23 cellular contexts compared by ENCODE assay signal in the genomic region with DNA sequence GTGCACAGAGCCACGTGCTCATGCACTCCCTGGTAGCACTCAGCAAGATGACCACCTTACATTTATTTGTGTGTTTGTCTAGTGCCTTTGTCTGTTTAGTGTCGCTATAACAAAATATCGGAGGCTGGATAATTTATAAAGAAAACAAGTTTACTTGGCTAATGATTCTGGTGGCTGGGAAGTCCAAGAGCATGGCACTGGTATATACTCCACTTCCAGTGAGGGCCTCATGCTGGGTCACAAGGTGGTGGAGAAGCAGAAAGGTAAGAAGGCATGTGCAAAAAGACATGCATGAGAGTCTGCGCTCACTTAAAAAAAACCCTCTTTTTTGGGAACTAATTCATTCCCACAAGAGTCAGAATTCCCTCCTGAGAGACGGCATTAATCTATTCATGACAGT. TPM values are rescaled to one million over a fixed set of nuclear protein-coding genes. Genes with fewer than 3 reads are reported as not detected.
DNase-seq lines count a peak whose midpoint lies in the region; ATAC-seq and TF ChIP-seq lines count a peak whose summit lies in the region.
"Had no signal": no experiment of that assay in that cellular context is flagged by ENCODE, and none has a peak within 500 bp of the region (broad histone marks: within the 10 kb centered on the region; RNA-seq: fewer than 3 reads in every experiment).

No MANE protein-coding gene starts in this region.

- no peak overlapping the region for H2BK20ac ChIP-seq in H9 (ENCODE audit: low read depth, low read length, poor library complexity, severe bottlenecking)

- peak overlapping the region; percentile 90 for H3K27ac ChIP-seq in H9 (ENCODE audit: insufficient read length, low read depth, low read length)
- H3K27ac ChIP-seq in VCaP, result peak overlapping the region; percentile 52; the same call in 1 of the 2 replicates
- peak overlapping the region; percentile 57 for H3K27ac ChIP-seq in iPS DF 6.9 (ENCODE audit: low read length)
- peak overlapping the region; percentile 84 to 94 (median 84) for H3K27ac ChIP-seq in thyroid gland
- H3K27ac ChIP-seq: A549, Peyer's patch had no signal

- H3K4me3 Mint-ChIP-seq in H9, result no peak overlapping the region
- H3K4me3 Mint-ChIP-seq in activated CD8-positive, alpha-beta T cell treated with anti-CD3 and anti-CD28 coated beads, Interleukin-2, amount 10 ng/mL, durations not matched to agents 7 days and 5 days, result no peak overlapping the region
- H3K4me3 Mint-ChIP-seq: CD8-positive, alpha-beta T cell had no signal

- CTCF ChIA-PET in activated CD8-positive, alpha-beta T cell treated with anti-CD3 and anti-CD28 coated beads, Interleukin-2, amount 10 ng/mL, durations not matched to agents 7 days and 5 days (lab: Charles Lee), result no interaction called here
- CTCF ChIA-PET in GM10248 (lab: Yijun Ruan, JAX), result interaction anchor here (1.0 to 1.7 kb wide), 2 partner anchors 102 to 256 kb away, joined by 3 to 4 read pairs; no protein-coding TSS in a partner anchor

- POLR2A ChIA-PET in activated CD8-positive, alpha-beta T cell treated with anti-CD3 and anti-CD28 coated beads, Interleukin-2, amount 10 ng/mL, durations not matched to agents 7 days and 5 days (lab: Charles Lee), result no interaction called here
- POLR2A ChIA-PET in GM10248 (lab: Yijun Ruan, JAX), result no interaction called here

- H3K4me2 ChIP-seq in H9 (ENCODE audit: insufficient read depth, insufficient read length, low read length), result no peak overlapping the region
- H3K4me2 ChIP-seq: A549, SK-N-SH had no signal

- no peak overlapping the region for H3K56ac ChIP-seq in H9 (ENCODE audit: insufficient read length, low read depth, low read length)

- H3K4me1 Mint-ChIP-seq in H9, result peaks cover 54 to 56% of the 10 kb centered on the region in 2 experiments
- H3K4me1 Mint-ChIP-seq in activated CD8-positive, alpha-beta T cell treated with anti-CD3 and anti-CD28 coated beads, Interleukin-2, amount 10 ng/mL, durations not matched to agents 7 days and 5 days (ENCODE audit: low read depth), result peaks cover 4% of the 10 kb centered on the region

- H3T11ph ChIP-seq in H9 (ENCODE audit: low read length), result no peak overlapping the region

- DNase-seq in H9, result no peak
- DNase-seq in iPS DF 6.9 (ENCODE audit: low read depth, low spot score), result no peak
- DNase-seq in thyroid gland, result no peak
- no peak for DNase-seq in activated CD8-positive, alpha-beta T cell treated with anti-CD3 and anti-CD28 coated beads, Interleukin-2, amount 10 ng/mL, durations not matched to agents 7 days and 5 days
- DNase-seq in SKM-1 treated with dmso at 0.1 percent for 144 hours (lab: John Stamatoyannopoulos, UW; ENCODE audit: unreplicated experiment), result no peak
- DNase-seq in GM10248 (ENCODE audit: extremely low spot score), result no peak
- DNase-seq: AML-193; C1 segment of cervical spinal cord; Caco-2; CD8-positive, alpha-beta T cell; KG1; MG63; NCI-H1694; NCI-H2029 treated with DMSO at 0.1 percent for 48 hours; NCI-H2227 treated with DMSO at 0.1 percent for 48 hours; NCI-H510A; NCI-H69; Peyer's patch; SHP77 treated with DMSO at 0.1 percent for 48 hours; SK-N-SH had no signal

- H3K23me2 ChIP-seq in H9 (ENCODE audit: insufficient read length, low read depth, low read length, poor library complexity, severe bottlenecking), result no peaks in the 10 kb centered on the region

- H4K91ac ChIP-seq in H9 (ENCODE audit: insufficient read length, low read depth, low read length), result no peak overlapping the region

- H3K4me3 ChIP-seq in iPS DF 6.9 (ENCODE audit: low read length), result no peak overlapping the region
- H3K4me3 ChIP-seq in thyroid gland (replicated peaks in 1 of 3), result no peak overlapping the region
- H3K4me3 ChIP-seq: A549, GM12878, MG63, Peyer's patch had no signal

- WGBS in H9 (ENCODE audit: extremely low coverage, insufficient read length, low lambda C conversion rate), result no CpG with 5 or more reads among the region's 5 CpGs
- WGBS in iPS DF 6.9 (ENCODE audit: insufficient coverage, insufficient read length), result no CpG with 5 or more reads among the region's 5 CpGs
- WGBS in thyroid gland, 2 donors, result 90 to 94% methylated on average over 5 of the region's 5 CpGs

- no peak overlapping the region for H2BK5ac ChIP-seq in H9 (ENCODE audit: insufficient read length, low read length)

- TF ChIP-seq POLR2A in thyroid gland (IDR thresholded peaks at IDR 0.05), result no peak

- intact Hi-C loops in thyroid gland (cut with DNase I), result no loop called here

- H4K5ac ChIP-seq in H9 (ENCODE audit: insufficient read length, low read depth, low read length), result no peak overlapping the region

- H2BK15ac ChIP-seq in H9 (ENCODE audit: low read depth, low read length), result no peak overlapping the region

- H3K27ac Mint-ChIP-seq in H9, result peak overlapping the region; percentile 78 to 98 (median 80)
- H3K27ac Mint-ChIP-seq in activated CD8-positive, alpha-beta T cell treated with anti-CD3 and anti-CD28 coated beads, Interleukin-2, amount 10 ng/mL, durations not matched to agents 7 days and 5 days, result no peak overlapping the region
- H3K27ac Mint-ChIP-seq: CD8-positive, alpha-beta T cell had no signal

- peaks cover 8% of the 10 kb centered on the region; the same call in 1 of the 2 replicates for H3K4me1 ChIP-seq in H9 (ENCODE audit: insufficient read depth, low read length)
- H3K4me1 ChIP-seq in iPS DF 6.9 (ENCODE audit: control insufficient read depth, insufficient read depth, low read length), result peaks cover 5% of the 10 kb centered on the region; the same call in 1 of the 2 replicates
- H3K4me1 ChIP-seq in thyroid gland, result peaks cover 33 to 45% of the 10 kb centered on the region in 2 donors
- H3K4me1 ChIP-seq: Peyer's patch had no signal

- TF ChIP-seq CTCF in H9 (conservative IDR thresholded peaks at IDR 0.05), result no peak
- TF ChIP-seq CTCF in VCaP (conservative IDR thresholded peaks at IDR 0.05), result no peak
- TF ChIP-seq CTCF in thyroid gland (IDR thresholded peaks at IDR 0.05), result no peak
- TF ChIP-seq CTCF in GM10248 (IDR thresholded peaks at IDR 0.05; ENCODE audit: control extremely low read depth, extremely low read depth, low read depth, missing control alignments), result no peak

- H2AFZ ChIP-seq in H9 (ENCODE audit: low read length), result no peak overlapping the region

- H4K8ac ChIP-seq in H9 (replicated peaks; ENCODE audit: insufficient read length, low read depth, low read length), result no peak overlapping the region

- no peak for ATAC-seq in activated CD8-positive, alpha-beta T cell treated with anti-CD3 and anti-CD28 coated beads, Interleukin-2, amount 10 ng/mL, durations not matched to agents 7 days and 5 days
- ATAC-seq: A549; CD8-positive, alpha-beta T cell; GM12878 had no signal

- H2BK120ac ChIP-seq in H9 (ENCODE audit: low read depth, low read length, poor library complexity, severe bottlenecking), result no peak overlapping the region

- no peaks in the 10 kb centered on the region for H4K20me1 ChIP-seq in H9 (ENCODE audit: control insufficient read depth, insufficient read depth, insufficient read length)

- no peak overlapping the region for H3K14ac ChIP-seq in H9 (ENCODE audit: insufficient read depth, low read length)

- H3K79me2 ChIP-seq in H9 (ENCODE audit: insufficient read depth, low read length), result no peaks in the 10 kb centered on the region

- peaks cover 39 to 44% of the 10 kb centered on the region in 2 experiments for H3K9me3 Mint-ChIP-seq in H9
- no peaks in the 10 kb centered on the region for H3K9me3 Mint-ChIP-seq in activated CD8-positive, alpha-beta T cell treated with anti-CD3 and anti-CD28 coated beads, Interleukin-2, amount 10 ng/mL, durations not matched to agents 7 days and 5 days (ENCODE audit: insufficient read depth)
- H3K9me3 Mint-ChIP-seq: CD8-positive, alpha-beta T cell had no signal

- no peak overlapping the region for H3K4ac ChIP-seq in H9 (ENCODE audit: low read depth, low read length)

- no peaks in the 10 kb centered on the region for H3K79me1 ChIP-seq in H9 (ENCODE audit: insufficient read depth, low read depth, low read length, poor library complexity, severe bottlenecking)

- no peaks in the 10 kb centered on the region for H3K9me3 ChIP-seq in H9 (ENCODE audit: control insufficient read depth, low read depth, low read length)
- H3K9me3 ChIP-seq in iPS DF 6.9 (ENCODE audit: control insufficient read depth, insufficient read depth, low read length), result no peaks in the 10 kb centered on the region
- H3K9me3 ChIP-seq in thyroid gland, result no peaks in the 10 kb centered on the region
- H3K9me3 ChIP-seq: Peyer's patch, SK-N-SH had no signal

- no peak overlapping the region for H2BK12ac ChIP-seq in H9 (ENCODE audit: insufficient read length, low read depth, low read length)

- H3K18ac ChIP-seq in H9 (ENCODE audit: insufficient read length, low read depth, low read length), result no peak overlapping the region

- no peak overlapping the region for H2AK5ac ChIP-seq in H9 (ENCODE audit: insufficient read length, low read length)

- peaks cover 8% of the 10 kb centered on the region for H3K27me3 Mint-ChIP-seq in H9 (ENCODE audit: low read depth)
- peaks cover 2% of the 10 kb centered on the region for H3K27me3 Mint-ChIP-seq in activated CD8-positive, alpha-beta T cell treated with anti-CD3 and anti-CD28 coated beads, Interleukin-2, amount 10 ng/mL, durations not matched to agents 7 days and 5 days (ENCODE audit: low read depth)

- peaks cover 30 to 41% (median 37%) of the 10 kb centered on the region in 3 experiments for H3K36me3 Mint-ChIP-seq in H9 (ENCODE audit: insufficient read depth in 1 of 3, low read depth in 3 of 3)
- no peaks in the 10 kb centered on the region for H3K36me3 Mint-ChIP-seq in activated CD8-positive, alpha-beta T cell treated with anti-CD3 and anti-CD28 coated beads, Interleukin-2, amount 10 ng/mL, durations not matched to agents 7 days and 5 days (ENCODE audit: low read depth)
- H3K36me3 Mint-ChIP-seq: CD8-positive, alpha-beta T cell had no signal

- no peak overlapping the region for H3K23ac ChIP-seq in H9 (ENCODE audit: insufficient read length, low read depth, low read length)

- H3K27me3 ChIP-seq in H9 (ENCODE audit: insufficient read depth, low read length) (no peaks in the 10 kb centered on the region), iPS DF 6.9 (ENCODE audit: control insufficient read depth, insufficient read depth, low read length) (no peaks in the 10 kb centered on the region), thyroid gland (no peaks in the 10 kb centered on the region)
- H3K27me3 ChIP-seq: MG63, Peyer's patch had no signal

- no peak overlapping the region for H3K9ac ChIP-seq in H9 (ENCODE audit: extremely low read depth, insufficient read length, low read length)
- H3K9ac ChIP-seq: SK-N-SH had no signal

- H3K36me3 ChIP-seq in iPS DF 6.9 (ENCODE audit: control insufficient read depth, insufficient read depth, low read length) (no peaks in the 10 kb centered on the region), thyroid gland (no peaks in the 10 kb centered on the region)
- H3K36me3 ChIP-seq: MG63, Peyer's patch had no signal

RNA-seq across cellular contexts. Expression of gene BOD1, which starts 52.5 kb away (rescaled TPM):
- total RNA-seq in H9 (2021) (120 and 121 TPM in 2 replicates), thyroid gland (10 to 100 TPM; 62.4 to 86.0 (median 74.7) TPM)
- total RNA-seq in activated CD8-positive, alpha-beta T cell treated with anti-CD3 and anti-CD28 coated beads, Interleukin-2, amount 10 ng/mL, durations not matched to agents 7 days and 5 days, result 10 to 100 TPM; 14.0 to 20.3 TPM
